ENCODE assay signal across 17 cellular contexts in the genomic region with DNA sequence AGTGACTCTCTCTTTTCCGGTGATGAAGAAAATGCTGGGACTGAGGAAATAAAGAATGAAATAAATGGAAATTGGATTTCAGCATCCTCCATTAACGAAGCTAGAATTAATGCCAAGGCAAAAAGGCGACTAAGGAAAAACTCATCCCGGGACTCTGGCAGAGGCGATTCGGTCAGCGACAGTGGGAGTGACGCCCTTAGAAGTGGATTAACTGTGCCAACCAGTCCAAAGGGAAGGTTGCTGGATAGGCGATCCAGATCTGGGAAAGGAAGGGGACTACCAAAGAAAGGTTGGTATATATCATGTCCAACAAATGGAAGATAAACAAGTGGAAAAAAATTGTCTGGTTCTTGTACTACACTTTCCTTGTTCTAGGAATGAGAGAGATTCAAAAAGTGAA. TPM values are rescaled to one million over a fixed set of nuclear protein-coding genes. Genes with fewer than 3 reads are reported as not detected.
A peak's percentile ranks its signal among the peaks of the same experiment; 100 is the strongest.
DNase-seq lines count a peak whose midpoint lies in the region; ATAC-seq and TF ChIP-seq lines count a peak whose summit lies in the region.
"Had no signal": no experiment of that assay in that cellular context is flagged by ENCODE, and none has a peak within 500 bp of the region (broad histone marks: within the 10 kb centered on the region; RNA-seq: fewer than 3 reads in every experiment).

No MANE protein-coding gene starts in this region.

- TF ChIP-seq CTCF in body of pancreas (IDR thresholded peaks at IDR 0.05) = no peak

- 33 to 36% methylated on average over 9 of the region's 9 CpGs for WGBS in body of pancreas, 2 donors

- peaks cover 51% of the 10 kb centered on the region for H3K36me3 Mint-ChIP-seq in stimulated activated naive CD8-positive, alpha-beta T cell treated with anti-CD3 and anti-CD28 coated beads, Interleukin-15, Interleukin-2, amounts not matched to agents 100 ng/mL and 50 ng/mL, for 24 hours (ENCODE audit: low read depth)
- H3K36me3 Mint-ChIP-seq in naive thymus-derived CD4-positive, alpha-beta T cell = peaks cover 12 to 62% (median 34%) of the 10 kb centered on the region in 5 donors

- no peak for ATAC-seq in stimulated activated naive CD8-positive, alpha-beta T cell treated with anti-CD3 and anti-CD28 coated beads, Interleukin-15, Interleukin-2, amounts not matched to agents 100 U/mL and 50 U/mL, for 24 hours
- peak; percentile 13 for ATAC-seq in body of pancreas
- ATAC-seq in naive thymus-derived CD4-positive, alpha-beta T cell = no peak
- ATAC-seq in HG02571 (IDR thresholded peaks at IDR 0.05; ENCODE audit: unreplicated experiment) = no peak
- ATAC-seq: left colon, mucosa of descending colon had no signal

- intact Hi-C loops in body of pancreas (cut with DNase I) = loop anchor here (10.0 kb wide), 1 partner anchor 136 kb away; no protein-coding TSS in a partner anchor
- intact Hi-C loops in naive thymus-derived CD4-positive, alpha-beta T cell (cut with micrococcal nuclease) = no loop called here

- DNase-seq in stimulated activated naive CD8-positive, alpha-beta T cell treated with anti-CD3 and anti-CD28 coated beads, Interleukin-15, Interleukin-2, amounts not matched to agents 100 U/mL and 50 U/mL, for 24 hours = no peak
- DNase-seq in body of pancreas (peak in 1 of 4 donors; percentile 40), NCI-H2227 treated with DMSO at 0.1 percent for 48 hours (lab: John Stamatoyannopoulos, UW) (no peak), H4 (ENCODE audit: low spot score) (no peak), NCI-H1092 (lab: John Stamatoyannopoulos, UW) (no peak)
- DNase-seq in naive thymus-derived CD4-positive, alpha-beta T cell = no peak
- DNase-seq: activated CD4-positive, alpha-beta T cell treated with anti-CD3 and anti-CD28 coated beads, Interleukin-2, amount 50 U/mL, for 4 hours; anterior cingulate cortex; foreskin fibroblast; HCEC 1CT; Kasumi-1; left colon; mucosa of descending colon; NCI-H1417 had no signal

- peak in 1 of 3 donors; percentile 35 for TF ChIP-seq POLR2A in body of pancreas (IDR thresholded peaks at IDR 0.05)

- no peaks in the 10 kb centered on the region for H3K27me3 Mint-ChIP-seq in stimulated activated naive CD8-positive, alpha-beta T cell treated with anti-CD3 and anti-CD28 coated beads, Interleukin-15, Interleukin-2, amounts not matched to agents 100 ng/mL and 50 ng/mL, for 24 hours
- H3K27me3 Mint-ChIP-seq in naive thymus-derived CD4-positive, alpha-beta T cell = no peaks in the 10 kb centered on the region

- H3K36me3 ChIP-seq in body of pancreas (replicated peaks in 1 of 2; ENCODE audit: insufficient read depth in 1 of 2, low read depth in 2 of 2) = peaks cover 0 to 19% of the 10 kb centered on the region in 2 donors
- peaks cover 0 to 27% (median 25%) of the 10 kb centered on the region in 3 experiments for H3K36me3 ChIP-seq in naive thymus-derived CD4-positive, alpha-beta T cell (ENCODE audit: control insufficient read depth in 2 of 3, insufficient read depth in 3 of 3, low read length in 3 of 3)

- H3K4me1 Mint-ChIP-seq in stimulated activated naive CD8-positive, alpha-beta T cell treated with anti-CD3 and anti-CD28 coated beads, Interleukin-15, Interleukin-2, amounts not matched to agents 100 ng/mL and 50 ng/mL, for 24 hours (ENCODE audit: low read depth) = peaks cover 87% of the 10 kb centered on the region
- H3K4me1 Mint-ChIP-seq in naive thymus-derived CD4-positive, alpha-beta T cell = peaks cover 39 to 90% (median 83%) of the 10 kb centered on the region in 7 donors

- peaks cover 63% of the 10 kb centered on the region for H3K4me1 ChIP-seq in body of pancreas
- peaks cover 41 to 68% of the 10 kb centered on the region in 2 donors for H3K4me1 ChIP-seq in naive thymus-derived CD4-positive, alpha-beta T cell (ENCODE audit: control insufficient read depth in 2 of 2, insufficient read depth in 2 of 2, low read length in 2 of 2)

- H3K9me3 ChIP-seq in body of pancreas = no peaks in the 10 kb centered on the region
- H3K9me3 ChIP-seq in naive thymus-derived CD4-positive, alpha-beta T cell (ENCODE audit: control insufficient read depth in 2 of 3, low read length in 3 of 3) = no peaks in the 10 kb centered on the region
- H3K9me3 ChIP-seq: mucosa of descending colon had no signal

- CTCF ChIA-PET in naive thymus-derived CD4-positive, alpha-beta T cell (lab: Charles Lee) = interaction anchor here (1.0 to 1.6 kb wide), 2 partner anchors 26 to 135 kb away, joined by 3 to 4 read pairs; no protein-coding TSS in a partner anchor

- H3K27ac ChIP-seq in body of pancreas = peak overlapping the region in 3 of 4 donors; percentile 47 to 99 (median 49)
- peak overlapping the region; percentile 46 for H3K27ac ChIP-seq in naive thymus-derived CD4-positive, alpha-beta T cell (ENCODE audit: low read depth, low read length)

- peak overlapping the region; percentile 27 for H3K4me3 Mint-ChIP-seq in stimulated activated naive CD8-positive, alpha-beta T cell treated with anti-CD3 and anti-CD28 coated beads, Interleukin-15, Interleukin-2, amounts not matched to agents 100 ng/mL and 50 ng/mL, for 24 hours
- H3K4me3 Mint-ChIP-seq in naive thymus-derived CD4-positive, alpha-beta T cell = peak overlapping the region in 7 of 10 donors; percentile 32 to 77 (median 48)
- H3K4me3 Mint-ChIP-seq: activated T-helper 1 cell treated with anti-CD3 and anti-CD28 coated beads, Interleukin-12 subunit alpha, Interleukin-12 subunit beta, Interleukin-2, Interleukin-4 antibody, amounts not matched to agents 30 ng/mL and 10 ng/mL and 1 ng/mL, durations not matched to agents 14 hours and 24 hours and 36 hours had no signal

- no peak overlapping the region for H3K27ac Mint-ChIP-seq in stimulated activated naive CD8-positive, alpha-beta T cell treated with anti-CD3 and anti-CD28 coated beads, Interleukin-15, Interleukin-2, amounts not matched to agents 100 ng/mL and 50 ng/mL, for 24 hours
- peak overlapping the region in 8 of 9 donors; percentile 19 to 80 (median 56) for H3K27ac Mint-ChIP-seq in naive thymus-derived CD4-positive, alpha-beta T cell
- H3K27ac Mint-ChIP-seq: activated T-helper 1 cell treated with anti-CD3 and anti-CD28 coated beads, Interleukin-12 subunit alpha, Interleukin-12 subunit beta, Interleukin-2, Interleukin-4 antibody, amounts not matched to agents 30 ng/mL and 10 ng/mL and 1 ng/mL, durations not matched to agents 14 hours and 24 hours and 36 hours had no signal

- POLR2A ChIA-PET in naive thymus-derived CD4-positive, alpha-beta T cell (lab: Charles Lee) = interaction anchor here (0.7 to 1.7 kb wide), 4 partner anchors 10 to 77 kb away, joined by 3 to 8 read pairs (median 3); a partner anchor contains a TSS

- H3K27me3 ChIP-seq in body of pancreas = no peaks in the 10 kb centered on the region
- no peaks in the 10 kb centered on the region for H3K27me3 ChIP-seq in naive thymus-derived CD4-positive, alpha-beta T cell (ENCODE audit: control insufficient read depth in 2 of 2, insufficient read depth in 2 of 2, low read length in 2 of 2)

- H3K9me3 Mint-ChIP-seq in stimulated activated naive CD8-positive, alpha-beta T cell treated with anti-CD3 and anti-CD28 coated beads, Interleukin-15, Interleukin-2, amounts not matched to agents 100 ng/mL and 50 ng/mL, for 24 hours = no peaks in the 10 kb centered on the region
- no peaks in the 10 kb centered on the region for H3K9me3 Mint-ChIP-seq in naive thymus-derived CD4-positive, alpha-beta T cell
- H3K9me3 Mint-ChIP-seq: activated T-helper 1 cell treated with anti-CD3 and anti-CD28 coated beads, Interleukin-12 subunit alpha, Interleukin-12 subunit beta, Interleukin-2, Interleukin-4 antibody, amounts not matched to agents 30 ng/mL and 10 ng/mL and 1 ng/mL, durations not matched to agents 14 hours and 24 hours and 36 hours had no signal

- H3K4me3 ChIP-seq in body of pancreas = peak overlapping the region in 1 of 2 donors; percentile 11
- no peak overlapping the region for H3K4me3 ChIP-seq in naive thymus-derived CD4-positive, alpha-beta T cell (ENCODE audit: low read length)
- H3K4me3 ChIP-seq: mucosa of descending colon had no signal

RNA-seq across cellular contexts. Expression of a gene that starts 9.5 kb away (rescaled TPM):
- 100 to 1,000 TPM; 332 to 458 TPM for total RNA-seq in body of pancreas
- total RNA-seq in naive thymus-derived CD4-positive, alpha-beta T cell = 100 to 1,000 TPM in 4 of 5 experiments, 10 to 100 TPM in 1; 93.7 to 283 (median 223) TPM
- 100 to 1,000 TPM; 253 to 295 TPM for polyA plus RNA-seq in naive thymus-derived CD4-positive, alpha-beta T cell
- total RNA-seq in H4 (2014; rRNA removed; shearing (Covaris generic)) = 32.6 and 36.8 TPM in 2 replicates

RNA-seq across cellular contexts. Expression of a gene that starts 37.7 kb away (rescaled TPM):
- 10 to 100 TPM in 1 of 2 donors, 1 to 10 TPM in 1; 2.0 to 22.3 TPM for total RNA-seq in body of pancreas
- total RNA-seq in naive thymus-derived CD4-positive, alpha-beta T cell = 10 to 100 TPM; 22.2 to 64.2 (median 44.6) TPM
- polyA plus RNA-seq in naive thymus-derived CD4-positive, alpha-beta T cell = 10 to 100 TPM; 31.5 to 32.5 TPM
- 21.5 and 43.3 TPM in 2 replicates for total RNA-seq in H4 (2014; rRNA removed; shearing (Covaris generic))

RNA-seq across cellular contexts. Expression of a gene that starts 38.2 kb away (rescaled TPM):
- total RNA-seq in body of pancreas = 10 to 100 TPM; 24.1 to 26.0 TPM
- total RNA-seq in naive thymus-derived CD4-positive, alpha-beta T cell = 10 to 100 TPM; 48.2 to 71.7 (median 60.6) TPM
- 10 to 100 TPM; 51.6 to 60.2 TPM for polyA plus RNA-seq in naive thymus-derived CD4-positive, alpha-beta T cell
- 20.8 and 29.0 TPM in 2 replicates for total RNA-seq in H4 (2014; rRNA removed; shearing (Covaris generic))
